In genomic region chr17:40564883-40565744, GRCh38 we compare ENCODE assay signal across 9 cellular contexts.
A peak's percentile ranks its signal among the peaks of the same experiment; 100 is the strongest.
DNase-seq lines count a peak whose midpoint lies in the region; ATAC-seq, FAIRE-seq and TF ChIP-seq lines count a peak whose summit lies in the region.
"Had no signal": no experiment of that assay in that cellular context is flagged by ENCODE, and none has a peak within 500 bp of the region (broad histone marks: within the 10 kb centered on the region; RNA-seq: fewer than 3 reads in every experiment).

TSS of gene CCR7 (minus strand) at chr17:40565472. CDS start at chr17:40565409, 63 bp downstream.

- DNase-seq in activated CD4-positive, alpha-beta T cell treated with anti-CD3 and anti-CD28 coated beads for 24 hours (ENCODE audit: low read depth in 2 of 2) = peak; percentile 69 to 74
- DNase-seq in central memory CD4-positive, alpha-beta T cell = peak; percentile 86
- DNase-seq in stimulated activated CD8-positive, alpha-beta memory T cell treated with anti-CD3 and anti-CD28 coated beads, Interleukin-15, amount 100 ng/mL, for 4 hours (ENCODE audit: low read depth in 2 of 2) = peak; percentile 56 to 66
- DNase-seq in H54 (ENCODE audit: insufficient read length, low spot score) (no peak), DMS53 treated with DMSO at 0.1 percent for 48 hours (lab: John Stamatoyannopoulos, UW; ENCODE audit: unreplicated experiment) (no peak), foreskin melanocyte (no peak)

- no peak for FAIRE-seq in H54 (lab: Jason Lieb, UNC)
- FAIRE-seq: endometrium had no signal

- ATAC-seq in HG02884 (IDR thresholded peaks at IDR 0.05; ENCODE audit: unreplicated experiment) = no peak

- peak; percentile 81 for TF ChIP-seq POLR2A in GM19099 (IDR thresholded peaks at IDR 0.05; ENCODE audit: extremely low read depth, insufficient read length, low read depth)
- no peak for TF ChIP-seq POLR2A in H54 (IDR thresholded peaks at IDR 0.05; ENCODE audit: low read depth, low read length)

Comparison
In these comparisons a context has a peak if more than half of its experiments do, and no peak if none do; other contexts are left out.
1. DNase-seq: peak in activated CD4-positive, alpha-beta T cell treated with anti-CD3 and anti-CD28 coated beads for 24 hours (2 of 2), central memory CD4-positive, alpha-beta T cell (single experiment) and stimulated activated CD8-positive, alpha-beta memory T cell treated with anti-CD3 and anti-CD28 coated beads, Interleukin-15, amount 100 ng/mL, for 4 hours (2 of 2); none in H54 (single experiment), DMS53 treated with DMSO at 0.1 percent for 48 hours (single experiment) and foreskin melanocyte (single experiment).